In genomic region chr4:79906996-79907395, GRCh38 we compare ENCODE assay signal across 19 cellular contexts.
DNase-seq lines count a peak whose midpoint lies in the region; ATAC-seq and TF ChIP-seq lines count a peak whose summit lies in the region.
"Had no signal": no experiment of that assay in that cellular context is flagged by ENCODE, and none has a peak within 500 bp of the region (broad histone marks: within the 10 kb centered on the region; RNA-seq: fewer than 3 reads in every experiment).

No MANE protein-coding gene starts in this region.

- TF ChIP-seq POLR2A in NB4 (IDR thresholded peaks at IDR 0.05; ENCODE audit: extremely low read depth, insufficient read length) = no peak

- no peaks in the 10 kb centered on the region for H3K27me3 Mint-ChIP-seq in T-helper 17 cell
- H3K27me3 Mint-ChIP-seq in type B pancreatic cell = no peaks in the 10 kb centered on the region
- H3K27me3 Mint-ChIP-seq in activated CD8-positive, alpha-beta T cell treated with anti-CD3 and anti-CD28 coated beads for 36 hours = no peaks in the 10 kb centered on the region
- H3K27me3 Mint-ChIP-seq: CD8-positive, alpha-beta memory T cell had no signal

- no peak for TF ChIP-seq CTCF in NB4 (IDR thresholded peaks at IDR 0.05; ENCODE audit: low read depth, low read length)
- no peak for TF ChIP-seq CTCF in type B pancreatic cell (conservative IDR thresholded peaks at IDR 0.05)
- TF ChIP-seq CTCF in activated CD8-positive, alpha-beta T cell treated with anti-CD3 and anti-CD28 coated beads for 36 hours (IDR thresholded peaks at IDR 0.05) = no peak

- no peak for ATAC-seq in T-helper 17 cell
- ATAC-seq in activated CD8-positive, alpha-beta T cell treated with anti-CD3 and anti-CD28 coated beads for 36 hours = no peak
- ATAC-seq: GM23338, HCT116, Right ventricle myocardium inferior, SK-N-SH treated with all-trans-retinoic acid at 6 μM for 48 hours had no signal

- CTCF ChIA-PET in activated CD8-positive, alpha-beta T cell treated with anti-CD3 and anti-CD28 coated beads for 36 hours (lab: Charles Lee) = interaction anchor here (1.0 kb wide), 1 partner anchor 218 kb away, joined by 3 read pairs; no protein-coding TSS in a partner anchor

- H3K9me3 ChIP-seq in T-helper 17 cell (ENCODE audit: control insufficient read depth, low read length, poor library complexity, severe bottlenecking) = no peaks in the 10 kb centered on the region
- H3K9me3 ChIP-seq: BE2C, Peyer's patch had no signal

- no peaks in the 10 kb centered on the region for H3K9me3 Mint-ChIP-seq in type B pancreatic cell
- no peaks in the 10 kb centered on the region for H3K9me3 Mint-ChIP-seq in activated CD8-positive, alpha-beta T cell treated with anti-CD3 and anti-CD28 coated beads for 36 hours
- H3K9me3 Mint-ChIP-seq: CD8-positive, alpha-beta memory T cell; GM23338 had no signal

- intact Hi-C loops in activated CD8-positive, alpha-beta T cell treated with anti-CD3 and anti-CD28 coated beads for 36 hours (cut with micrococcal nuclease) = no loop called here

- POLR2A ChIA-PET in activated CD8-positive, alpha-beta T cell treated with anti-CD3 and anti-CD28 coated beads for 36 hours (lab: Charles Lee) = no interaction called here

- H3K4me1 Mint-ChIP-seq in T-helper 17 cell = peaks cover 9% of the 10 kb centered on the region
- no peaks in the 10 kb centered on the region for H3K4me1 Mint-ChIP-seq in type B pancreatic cell (ENCODE audit: unreplicated experiment)
- peaks cover 12% of the 10 kb centered on the region for H3K4me1 Mint-ChIP-seq in activated CD8-positive, alpha-beta T cell treated with anti-CD3 and anti-CD28 coated beads for 36 hours (ENCODE audit: low read depth)
- H3K4me1 Mint-ChIP-seq: GM23338 had no signal

- DNase-seq in GF-D8 (lab: John Stamatoyannopoulos, UW) (peak; percentile 56), NB4 (ENCODE audit: low read depth) (peak; percentile 27), T-helper 17 cell (no peak), hepatic stellate cell (ENCODE audit: low spot score) (no peak), type B pancreatic cell (ENCODE audit: extremely low spot score, unreplicated experiment) (no peak), SK-N-DZ (ENCODE audit: low spot score) (no peak)
- DNase-seq in activated CD8-positive, alpha-beta T cell treated with anti-CD3 and anti-CD28 coated beads for 36 hours = no peak
- DNase-seq: BE2C; CD8-positive, alpha-beta memory T cell; DMS79 treated with DMSO at 0.1 percent for 48 hours; GDM1; NCI-H1105 treated with DMSO at 0.1 percent for 48 hours; NCI-H187; NCI-H69; Peyer's patch had no signal

- peak overlapping the region; percentile 25 for H3K4me3 Mint-ChIP-seq in T-helper 17 cell
- H3K4me3 Mint-ChIP-seq in type B pancreatic cell = no peak overlapping the region
- no peak overlapping the region for H3K4me3 Mint-ChIP-seq in activated CD8-positive, alpha-beta T cell treated with anti-CD3 and anti-CD28 coated beads for 36 hours
- H3K4me3 Mint-ChIP-seq: GM23338 had no signal

- no peak overlapping the region for H3K27ac Mint-ChIP-seq in T-helper 17 cell
- H3K27ac Mint-ChIP-seq in type B pancreatic cell = no peak overlapping the region
- H3K27ac Mint-ChIP-seq in activated CD8-positive, alpha-beta T cell treated with anti-CD3 and anti-CD28 coated beads for 36 hours = no peak overlapping the region
- H3K27ac Mint-ChIP-seq: GM23338 had no signal

- H3K4me3 ChIP-seq in NB4 (ENCODE audit: low read depth, low read length) = no peak overlapping the region
- H3K4me3 ChIP-seq: GM23338, Peyer's patch had no signal

- H3K36me3 Mint-ChIP-seq in T-helper 17 cell (ENCODE audit: low read depth) (peaks cover 6% of the 10 kb centered on the region), type B pancreatic cell (peaks cover 15% of the 10 kb centered on the region)
- H3K36me3 Mint-ChIP-seq in activated CD8-positive, alpha-beta T cell treated with anti-CD3 and anti-CD28 coated beads for 36 hours (ENCODE audit: low read depth) = peaks cover 17% of the 10 kb centered on the region

Comparison
In these comparisons a context has a peak if more than half of its experiments do, and no peak if none do; other contexts are left out.
1. DNase-seq: peak in GF-D8 (single experiment) and NB4 (single experiment); none in T-helper 17 cell (0 of 3), hepatic stellate cell (single experiment), type B pancreatic cell (single experiment), activated CD8-positive, alpha-beta T cell treated with anti-CD3 and anti-CD28 coated beads for 36 hours (single experiment) and SK-N-DZ (single experiment).